In genomic region chr6:15854378-15854777, GRCh38 we compare ENCODE assay signal across 1 cellular context.
TF ChIP-seq lines count a peak whose summit lies in the region.

No MANE protein-coding gene starts in this region.

TF ChIP-seq in K562, 482 proteins besides CTCF, POLR2A, EP300 and RAD21:
- TF ChIP-seq ZNF12 (CRISPR knock-in tag; IDR thresholded peaks at IDR 0.05) = peak; percentile 96
- no peak for TF ChIP-seq FOXA3 (CRISPR knock-in tag; conservative IDR thresholded peaks at IDR 0.05 in 1 of 2, IDR thresholded peaks at IDR 0.05 in 1 of 2)
- no peak for TF ChIP-seq SIN3A (IDR thresholded peaks at IDR 0.05; ENCODE audit: borderline replicate concordance in 2 of 2, control insufficient read depth in 1 of 2, low read depth in 2 of 2, low read length in 2 of 2)
- no peak for TF ChIP-seq ZNF79 (CRISPR knock-in tag; IDR thresholded peaks at IDR 0.05; ENCODE audit: low read depth)
- TF ChIP-seq SMARCA5 (IDR thresholded peaks at IDR 0.05) = no peak
- no peak for TF ChIP-seq CREB3L1 (IDR thresholded peaks at IDR 0.05; ENCODE audit: borderline replicate concordance, low read depth)
- no peak for TF ChIP-seq SMC3 (conservative IDR thresholded peaks at IDR 0.05; ENCODE audit: insufficient read depth, low read depth, low read length)
- TF ChIP-seq NONO (IDR thresholded peaks at IDR 0.05; ENCODE audit: low read depth in 2 of 2, low read length in 1 of 2) = no peak
